ENCODE assay signal across 26 cellular contexts in genomic region chr22:24030186-24030702, GRCh38. TPM values are rescaled to one million over a fixed set of nuclear protein-coding genes. Genes with fewer than 3 reads are reported as not detected.
"Had no signal": no experiment of that assay in that cellular context is flagged by ENCODE, and none has a peak within 500 bp of the region (broad histone marks: within the 10 kb centered on the region; RNA-seq: fewer than 3 reads in every experiment).

No MANE protein-coding gene starts in this region.

- H3K27me3 Mint-ChIP-seq: activated naive CD4-positive, alpha-beta T cell treated with anti-CD3 and anti-CD28 coated beads, Interleukin-2, amount 50 U/mL, for 24 hours; dendritic cell treated with granulocyte-macrophage colony-stimulating factor and Interleukin-4, amounts not matched to agents 40 ng/mL and 50 ng/mL, for 4 days; stimulated activated naive CD8-positive, alpha-beta T cell treated with anti-CD3 and anti-CD28 coated beads, Interleukin-15, Interleukin-2, amounts not matched to agents 100 ng/mL and 50 ng/mL, for 24 hours had no signal

- H3K27ac Mint-ChIP-seq: activated CD8-positive, alpha-beta T cell treated with anti-CD3 and anti-CD28 coated beads, Interleukin-2, amount 10 ng/mL, durations not matched to agents 7 days and 5 days; activated naive CD4-positive, alpha-beta T cell treated with anti-CD3 and anti-CD28 coated beads, Interleukin-2, amount 50 U/mL, for 24 hours; activated T-helper 1 cell treated with anti-CD3 and anti-CD28 coated beads, Interleukin-12 subunit alpha, Interleukin-12 subunit beta, Interleukin-2, Interleukin-4 antibody, amounts not matched to agents 30 ng/mL and 10 ng/mL and 1 ng/mL, durations not matched to agents 14 hours and 24 hours and 36 hours; dendritic cell treated with granulocyte-macrophage colony-stimulating factor and Interleukin-4, amounts not matched to agents 40 ng/mL and 50 ng/mL, for 4 days; stimulated activated naive CD8-positive, alpha-beta T cell treated with anti-CD3 and anti-CD28 coated beads, Interleukin-15, Interleukin-2, amounts not matched to agents 100 ng/mL and 50 ng/mL, for 24 hours had no signal

- H3K9me3 Mint-ChIP-seq: activated naive CD4-positive, alpha-beta T cell treated with anti-CD3 and anti-CD28 coated beads, Interleukin-2, amount 50 U/mL, for 24 hours; activated T-helper 1 cell treated with anti-CD3 and anti-CD28 coated beads, Interleukin-12 subunit alpha, Interleukin-12 subunit beta, Interleukin-2, Interleukin-4 antibody, amounts not matched to agents 30 ng/mL and 10 ng/mL and 1 ng/mL, durations not matched to agents 14 hours and 24 hours and 36 hours; dendritic cell treated with granulocyte-macrophage colony-stimulating factor and Interleukin-4, amounts not matched to agents 40 ng/mL and 50 ng/mL, for 4 days; natural killer cell; stimulated activated naive CD8-positive, alpha-beta T cell treated with anti-CD3 and anti-CD28 coated beads, Interleukin-15, Interleukin-2, amounts not matched to agents 100 ng/mL and 50 ng/mL, for 24 hours had no signal

- ATAC-seq: activated CD8-positive, alpha-beta T cell treated with anti-CD3 and anti-CD28 coated beads, Interleukin-2, amount 10 ng/mL, durations not matched to agents 7 days and 5 days; esophagus mucosa; natural killer cell; upper lobe of right lung had no signal

- H3K4me1 ChIP-seq: ascending aorta, prostate gland, upper lobe of right lung had no signal

- H3K27me3 ChIP-seq: adrenal gland, ascending aorta, brain microvascular endothelial cell, ovary, thyroid gland, upper lobe of right lung had no signal

- FAIRE-seq: frontal cortex had no signal

- H3K9me3 ChIP-seq: adrenal gland, ascending aorta, left ventricle myocardium inferior, ovary, prostate gland, thyroid gland, upper lobe of right lung had no signal

- H3K4me3 Mint-ChIP-seq: activated CD8-positive, alpha-beta T cell treated with anti-CD3 and anti-CD28 coated beads, Interleukin-2, amount 10 ng/mL, durations not matched to agents 7 days and 5 days; activated naive CD4-positive, alpha-beta T cell treated with anti-CD3 and anti-CD28 coated beads, Interleukin-2, amount 50 U/mL, for 24 hours; activated T-helper 1 cell treated with anti-CD3 and anti-CD28 coated beads, Interleukin-12 subunit alpha, Interleukin-12 subunit beta, Interleukin-2, Interleukin-4 antibody, amounts not matched to agents 30 ng/mL and 10 ng/mL and 1 ng/mL, durations not matched to agents 14 hours and 24 hours and 36 hours; dendritic cell treated with granulocyte-macrophage colony-stimulating factor and Interleukin-4, amounts not matched to agents 40 ng/mL and 50 ng/mL, for 4 days; natural killer cell; stimulated activated naive CD8-positive, alpha-beta T cell treated with anti-CD3 and anti-CD28 coated beads, Interleukin-15, Interleukin-2, amounts not matched to agents 100 ng/mL and 50 ng/mL, for 24 hours had no signal

- DNase-seq: activated CD4-positive, alpha-beta T cell treated with anti-CD3 and anti-CD28 coated beads for 1 hour; activated CD4-positive, alpha-beta T cell treated with anti-CD3 and anti-CD28 coated beads, Interleukin-2, amount 50 U/mL, for 1 hour; activated CD8-positive, alpha-beta T cell treated with anti-CD3 and anti-CD28 coated beads, Interleukin-2, amount 10 ng/mL, durations not matched to agents 7 days and 5 days; activated gamma-delta T cell treated with Interleukin-2 at 50 U/mL for 16 hours; brain microvascular endothelial cell; caudate nucleus; effector CD4-positive, alpha-beta T cell; hippocampal formation; kidney glomerular epithelial cell; left ventricle myocardium inferior; natural killer cell; ovary; stimulated activated CD4-positive, alpha-beta T cell treated with anti-CD3 and anti-CD28 coated beads, Interleukin-4, amount 100 ng/mL, for 24 hours; T-helper 9 cell; thyroid gland; upper lobe of right lung had no signal

- H3K4me3 ChIP-seq: adrenal gland, ascending aorta, left ventricle myocardium inferior, ovary, prostate gland, thyroid gland, upper lobe of right lung had no signal

- H3K27ac ChIP-seq: adrenal gland, ascending aorta, brain microvascular endothelial cell, left ventricle myocardium inferior, ovary, prostate gland, upper lobe of right lung had no signal

- H3K36me3 ChIP-seq: adrenal gland, brain microvascular endothelial cell, ovary, prostate gland, thyroid gland had no signal

- H3K36me3 Mint-ChIP-seq: natural killer cell had no signal

RNA-seq across cellular contexts. Expression of gene GSTT4, which starts 25.0 kb away (rescaled TPM):
- total RNA-seq: activated CD8-positive, alpha-beta T cell treated with anti-CD3 and anti-CD28 coated beads, Interleukin-2, amount 10 ng/mL, durations not matched to agents 7 days and 5 days; activated T-helper 1 cell treated with anti-CD3 and anti-CD28 coated beads, Interleukin-12 subunit alpha, Interleukin-12 subunit beta, Interleukin-2, Interleukin-4 antibody, amounts not matched to agents 30 ng/mL and 10 ng/mL and 1 ng/mL, durations not matched to agents 14 hours and 24 hours and 36 hours; adrenal gland; ascending aorta; esophagus mucosa; frontal cortex; left ventricle myocardium inferior; lung microvascular endothelial cell; natural killer cell; ovary; thyroid gland; upper lobe of right lung had no signal
- polyA plus RNA-seq: adrenal gland, ovary had no signal

RNA-seq across cellular contexts. Expression of gene GSTT2, which starts 50.3 kb away (rescaled TPM):
- total RNA-seq: activated CD8-positive, alpha-beta T cell treated with anti-CD3 and anti-CD28 coated beads, Interleukin-2, amount 10 ng/mL, durations not matched to agents 7 days and 5 days; activated T-helper 1 cell treated with anti-CD3 and anti-CD28 coated beads, Interleukin-12 subunit alpha, Interleukin-12 subunit beta, Interleukin-2, Interleukin-4 antibody, amounts not matched to agents 30 ng/mL and 10 ng/mL and 1 ng/mL, durations not matched to agents 14 hours and 24 hours and 36 hours; ascending aorta; natural killer cell; prostate gland had no signal
